ENCODE assay signal across 22 cellular contexts in the genomic region with DNA sequence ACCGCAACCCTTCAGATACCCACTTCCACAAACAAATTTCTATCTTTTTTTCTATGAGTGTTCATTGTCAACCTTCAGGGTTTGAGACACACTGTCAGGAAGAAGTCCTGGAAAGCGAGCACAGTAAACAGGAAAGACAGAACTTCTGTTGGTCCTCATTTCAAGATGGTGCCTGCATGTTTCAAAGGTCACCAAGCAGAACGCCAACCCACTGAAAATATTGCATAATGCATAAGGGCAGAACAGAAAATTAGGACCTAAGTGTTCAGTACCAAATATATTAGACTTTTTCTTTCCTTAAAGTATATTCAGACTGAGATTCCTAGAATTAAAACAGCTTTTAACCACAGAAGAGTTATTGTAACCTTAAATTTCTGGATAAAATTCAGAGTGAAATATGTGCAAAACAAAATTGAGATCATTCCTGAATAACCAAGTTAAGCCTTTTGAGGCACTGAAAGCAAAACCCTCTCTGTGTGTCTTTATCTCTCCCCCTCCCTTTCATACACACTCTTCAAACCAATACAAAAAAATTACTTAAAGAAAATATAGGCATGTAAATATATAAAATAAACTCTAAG.
DNase-seq lines count a peak whose midpoint lies in the region; ATAC-seq, FAIRE-seq and TF ChIP-seq lines count a peak whose summit lies in the region.
"Had no signal": no experiment of that assay in that cellular context is flagged by ENCODE, and none has a peak within 500 bp of the region (broad histone marks: within the 10 kb centered on the region; RNA-seq: fewer than 3 reads in every experiment).

No MANE protein-coding gene starts in this region.

- no peak overlapping the region for H2BK15ac ChIP-seq in mesenchymal stem cell (ENCODE audit: low read depth, poor library complexity, severe bottlenecking)

- H3K27me3 ChIP-seq in SK-N-SH (ENCODE audit: insufficient read depth) = no peaks in the 10 kb centered on the region
- no peaks in the 10 kb centered on the region for H3K27me3 ChIP-seq in astrocyte (ENCODE audit: insufficient read depth, low read length)
- no peaks in the 10 kb centered on the region for H3K27me3 ChIP-seq in mesenchymal stem cell (ENCODE audit: control insufficient read depth in 1 of 2, insufficient read depth in 1 of 2, low read length in 2 of 2)
- H3K27me3 ChIP-seq in skeletal muscle satellite cell (ENCODE audit: control insufficient read depth, insufficient read depth, low read length) = no peaks in the 10 kb centered on the region
- H3K27me3 ChIP-seq: BLaER1 treated with 17β-estradiol and CSF1 and Interleukin-3, amounts not matched to agents 10 nM and 100 nM had no signal

- CTCF ChIA-PET in SK-N-SH (lab: Yijun Ruan, JAX) = interaction anchor here (0.7 kb wide), 1 partner anchor 21 kb away, joined by 3 read pairs; no protein-coding TSS in a partner anchor

- H4K8ac ChIP-seq in mesenchymal stem cell (ENCODE audit: low read length) = peak overlapping the region; percentile 12

- no peak overlapping the region for H3K14ac ChIP-seq in mesenchymal stem cell (ENCODE audit: low read length in 2 of 2)

- H3K9me3 ChIP-seq in SK-N-SH (no peaks in the 10 kb centered on the region), astrocyte (ENCODE audit: insufficient read depth, low read depth, low read length) (no peaks in the 10 kb centered on the region), mesenchymal stem cell (ENCODE audit: control insufficient read depth, low read length) (no peaks in the 10 kb centered on the region), skeletal muscle satellite cell (replicated peaks; ENCODE audit: low read length) (no peaks in the 10 kb centered on the region)
- H3K9me3 ChIP-seq: BLaER1 treated with 17β-estradiol and CSF1 and Interleukin-3, amounts not matched to agents 10 nM and 100 nM had no signal

- POLR2A ChIA-PET in SK-N-SH (lab: Yijun Ruan, JAX) = no interaction called here

- H4K20me1 ChIP-seq in SK-N-SH (ENCODE audit: insufficient read depth) (no peaks in the 10 kb centered on the region), astrocyte (ENCODE audit: insufficient read depth, low read length) (no peaks in the 10 kb centered on the region)
- H4K20me1 ChIP-seq: BLaER1 treated with 17β-estradiol and CSF1 and Interleukin-3, amounts not matched to agents 10 nM and 100 nM had no signal

- peak overlapping the region; percentile 15 for H2BK5ac ChIP-seq in mesenchymal stem cell (ENCODE audit: low read depth, low read length, poor library complexity, severe bottlenecking)

- H3K4me2 ChIP-seq in SK-N-SH (peak overlapping the region; percentile 5; the same call in 1 of the 2 replicates), astrocyte (ENCODE audit: low read length) (no peak overlapping the region), mesenchymal stem cell (ENCODE audit: low read length, poor library complexity, severe bottlenecking) (no peak overlapping the region), skeletal muscle satellite cell (ENCODE audit: low read length) (no peak overlapping the region)
- H3K4me2 ChIP-seq: BLaER1 treated with 17β-estradiol and CSF1 and Interleukin-3, amounts not matched to agents 10 nM and 100 nM; GM23338 had no signal

- H3K4me3 Mint-ChIP-seq in astrocyte (ENCODE audit: unreplicated experiment) = no peak overlapping the region
- H3K4me3 Mint-ChIP-seq: CD8-positive, alpha-beta memory T cell; GM23338 had no signal

- peaks cover 56% of the 10 kb centered on the region for H3K4me1 Mint-ChIP-seq in astrocyte (ENCODE audit: low read depth, unreplicated experiment)
- H3K4me1 Mint-ChIP-seq: CD8-positive, alpha-beta memory T cell had no signal

- H3K79me1 ChIP-seq in mesenchymal stem cell (replicated peaks; ENCODE audit: low read length, poor library complexity, severe bottlenecking) = no peaks in the 10 kb centered on the region

- H3K4me3 ChIP-seq in SK-N-SH (ENCODE audit: low read depth in 2 of 2, low read length in 1 of 2) = no peak overlapping the region
- H3K4me3 ChIP-seq in astrocyte (ENCODE audit: insufficient read depth, low read depth, low read length) = no peak overlapping the region
- no peak overlapping the region for H3K4me3 ChIP-seq in mesenchymal stem cell (ENCODE audit: insufficient read depth in 1 of 2, low read depth in 1 of 2, low read length in 2 of 2)
- H3K4me3 ChIP-seq in skeletal muscle satellite cell (ENCODE audit: low read length) = no peak overlapping the region
- H3K4me3 ChIP-seq in lower leg skin (ENCODE audit: low read depth, poor library complexity, severe bottlenecking) = no peak overlapping the region
- H3K4me3 ChIP-seq: BLaER1 treated with 17β-estradiol and CSF1 and Interleukin-3, amounts not matched to agents 10 nM and 100 nM; GM12878; GM23338; PC-9 had no signal

- DNase-seq in SK-N-SH (no peak), astrocyte (ENCODE audit: low read depth) (no peak), mesenchymal stem cell (no peak), lower leg skin (ENCODE audit: low spot score in 2 of 2) (no peak), SK-N-DZ (ENCODE audit: low spot score) (no peak)
- DNase-seq in stimulated activated CD4-positive, alpha-beta T cell treated with anti-CD3 and anti-CD28 coated beads, Interleukin-12 subunit alpha, Interleukin-12 subunit beta, amount 100 ng/mL, for 4 hours = no peak
- DNase-seq: CD8-positive, alpha-beta memory T cell; DND-41; GDM1; KG1; NCI-H1436; NCI-H2029; NCI-H2171 treated with DMSO at 0.1 percent for 48 hours; NCI-H446 treated with DMSO at 0.1 percent for 48 hours had no signal

- H4K91ac ChIP-seq in mesenchymal stem cell (ENCODE audit: low read length) = no peak overlapping the region

- H2AK5ac ChIP-seq in mesenchymal stem cell (ENCODE audit: low read length, severe bottlenecking) = peak overlapping the region; percentile 57

- no peaks in the 10 kb centered on the region for H3K36me3 ChIP-seq in SK-N-SH (replicated peaks in 1 of 2; ENCODE audit: control insufficient read depth in 1 of 2, insufficient read depth in 2 of 2, low read length in 1 of 2)
- H3K36me3 ChIP-seq in astrocyte (ENCODE audit: insufficient read depth, low read length) = no peaks in the 10 kb centered on the region
- H3K36me3 ChIP-seq in mesenchymal stem cell (ENCODE audit: control insufficient read depth in 1 of 2, insufficient read depth in 2 of 2, low read depth in 1 of 2, low read length in 2 of 2) = no peaks in the 10 kb centered on the region
- no peaks in the 10 kb centered on the region for H3K36me3 ChIP-seq in skeletal muscle satellite cell (ENCODE audit: insufficient read depth, low read length)
- H3K36me3 ChIP-seq: BLaER1 treated with 17β-estradiol and CSF1 and Interleukin-3, amounts not matched to agents 10 nM and 100 nM had no signal

- peak overlapping the region; percentile 57; the same call in 1 of the 2 replicates for H3K9ac ChIP-seq in SK-N-SH
- H3K9ac ChIP-seq in astrocyte (ENCODE audit: low read length) = no peak overlapping the region
- H3K9ac ChIP-seq in mesenchymal stem cell (ENCODE audit: low read length) = no peak overlapping the region
- H3K9ac ChIP-seq in skeletal muscle satellite cell (ENCODE audit: low read depth, low read length) = peak overlapping the region; percentile 75
- H3K9ac ChIP-seq: BLaER1 treated with 17β-estradiol and CSF1 and Interleukin-3, amounts not matched to agents 10 nM and 100 nM had no signal

- H3K79me2 ChIP-seq in SK-N-SH (ENCODE audit: insufficient read depth) = no peaks in the 10 kb centered on the region
- H3K79me2 ChIP-seq in astrocyte (ENCODE audit: insufficient read depth, low read length) = no peaks in the 10 kb centered on the region

- H3K27me3 Mint-ChIP-seq in astrocyte (ENCODE audit: low read depth, unreplicated experiment) = no peaks in the 10 kb centered on the region

- H3K4me1 ChIP-seq in SK-N-SH (ENCODE audit: control insufficient read depth in 1 of 2, insufficient read depth in 2 of 2, low read depth in 1 of 2, low read length in 1 of 2) (peaks cover 2 to 49% of the 10 kb centered on the region in 2 experiments), astrocyte (ENCODE audit: insufficient read depth, low read length) (peaks cover 46% of the 10 kb centered on the region), mesenchymal stem cell (ENCODE audit: control insufficient read depth, insufficient read depth, low read depth, low read length) (peaks cover 5% of the 10 kb centered on the region), skeletal muscle satellite cell (ENCODE audit: control insufficient read depth, insufficient read depth, low read length) (peaks cover 80% of the 10 kb centered on the region)

- H3K23ac ChIP-seq in mesenchymal stem cell (ENCODE audit: low read length in 2 of 2) = no peak overlapping the region

- peaks cover 57% of the 10 kb centered on the region for H3F3A ChIP-seq in SK-N-SH (replicated peaks; ENCODE audit: insufficient read depth)

- intact Hi-C loops in lower leg skin (cut with DNase I; ENCODE audit: low total_unique reads) = no loop called here

- no peak for FAIRE-seq in astrocyte (lab: Jason Lieb, UNC)
- FAIRE-seq: D721Med, GM12878 had no signal

- peaks cover 3% of the 10 kb centered on the region for H3K9me3 Mint-ChIP-seq in astrocyte (ENCODE audit: unreplicated experiment)
- H3K9me3 Mint-ChIP-seq: CD8-positive, alpha-beta memory T cell; GM23338 had no signal

- no peak for TF ChIP-seq EP300 in SK-N-SH (IDR thresholded peaks at IDR 0.05; ENCODE audit: borderline replicate concordance in 1 of 2, low read depth in 1 of 2, low read length in 1 of 2)

- H3K4ac ChIP-seq in mesenchymal stem cell (ENCODE audit: low read depth in 1 of 2, low read length in 2 of 2) = no peak overlapping the region

- ATAC-seq in SK-N-SH treated with all-trans-retinoic acid at 6 μM for 48 hours = no peak
- ATAC-seq: GM12878, GM23338 had no signal

- no peak for TF ChIP-seq CTCF in SK-N-SH (IDR thresholded peaks at IDR 0.05)
- no peak for TF ChIP-seq CTCF in astrocyte (IDR thresholded peaks at IDR 0.05; ENCODE audit: insufficient read depth, low read depth, low read length)
- TF ChIP-seq CTCF in lower leg skin (IDR thresholded peaks at IDR 0.05) = no peak

- H2AFZ ChIP-seq in SK-N-SH (ENCODE audit: low read depth) (no peak overlapping the region), astrocyte (ENCODE audit: low read depth, low read length) (no peak overlapping the region), mesenchymal stem cell (ENCODE audit: low read depth, low read length) (no peak overlapping the region)
- H2AFZ ChIP-seq: PC-9 had no signal

- H2BK12ac ChIP-seq in mesenchymal stem cell (ENCODE audit: low read length in 2 of 2) = no peak overlapping the region

- H3K9me2 ChIP-seq in SK-N-SH = no peaks in the 10 kb centered on the region

- no peak overlapping the region for H2BK120ac ChIP-seq in mesenchymal stem cell (ENCODE audit: low read depth, low read length)

- 95% methylated on average over 3 of the region's 3 CpGs for WGBS in SK-N-SH (ENCODE audit: low lambda C conversion rate)
- WGBS in mesenchymal stem cell = 96% methylated on average over 2 of the region's 3 CpGs
- WGBS in lower leg skin, 2 donors = 89 to 90% methylated on average over 3 of the region's 3 CpGs

- H3K27ac Mint-ChIP-seq in astrocyte (ENCODE audit: unreplicated experiment) = peak overlapping the region; percentile 22
- H3K27ac Mint-ChIP-seq: CD8-positive, alpha-beta memory T cell; GM23338 had no signal

- no peak for TF ChIP-seq RAD21 in SK-N-SH (IDR thresholded peaks at IDR 0.05; ENCODE audit: low read length)

- no peak for TF ChIP-seq POLR2A in lower leg skin (IDR thresholded peaks at IDR 0.05)

- peak overlapping the region in 1 of 2 experiments; percentile 88; a peak in 3 of 4 replicates for H3K27ac ChIP-seq in SK-N-SH (ENCODE audit: low read depth in 2 of 2, low read length in 1 of 2)
- H3K27ac ChIP-seq in astrocyte (ENCODE audit: low read depth, low read length) = no peak overlapping the region
- H3K27ac ChIP-seq in mesenchymal stem cell (ENCODE audit: low read length, poor library complexity, severe bottlenecking) = peak overlapping the region; percentile 91
- H3K27ac ChIP-seq: 22Rv1; BLaER1 treated with 17β-estradiol and CSF1 and Interleukin-3, amounts not matched to agents 10 nM and 100 nM had no signal

- no peaks in the 10 kb centered on the region for H3K36me3 Mint-ChIP-seq in astrocyte (ENCODE audit: low read depth, unreplicated experiment)
- H3K36me3 Mint-ChIP-seq: CD8-positive, alpha-beta memory T cell had no signal

- no peak overlapping the region for H3K18ac ChIP-seq in mesenchymal stem cell (ENCODE audit: low read depth in 1 of 2, low read length in 2 of 2)

Comparison
In these comparisons a context has a peak if more than half of its experiments do, and no peak if none do; other contexts are left out.
1. H3K9ac ChIP-seq: peak in SK-N-SH (single experiment) and skeletal muscle satellite cell (single experiment); none in astrocyte (single experiment) and mesenchymal stem cell (single experiment).